Comparison of ENCODE assay signal across 21 cellular contexts in genomic region chrX:11954196-11954595, GRCh38.
DNase-seq lines count a peak whose midpoint lies in the region; ATAC-seq and TF ChIP-seq lines count a peak whose summit lies in the region.
"Had no signal": no experiment of that assay in that cellular context is flagged by ENCODE, and none has a peak within 500 bp of the region (broad histone marks: within the 10 kb centered on the region; RNA-seq: fewer than 3 reads in every experiment).

No MANE protein-coding gene starts in this region.

- no peaks in the 10 kb centered on the region for H3K9me2 ChIP-seq in PC-9 (ENCODE audit: insufficient read depth)

- ATAC-seq in HG02884 (IDR thresholded peaks at IDR 0.05; ENCODE audit: unreplicated experiment), result no peak
- ATAC-seq in stimulated activated naive CD8-positive, alpha-beta T cell treated with anti-CD3 and anti-CD28 coated beads, Interleukin-15, Interleukin-2, amounts not matched to agents 100 U/mL and 50 U/mL, for 24 hours, result no peak
- ATAC-seq: GM23338, K562, Panc1, Right ventricle myocardium inferior had no signal

- POLR2A ChIA-PET in PC-9 (lab: Charles Lee; ENCODE audit: unreplicated experiment), result no interaction called here

- peaks cover 8% of the 10 kb centered on the region; the same call in 1 of the 2 replicates for H3F3A ChIP-seq in PC-9 (ENCODE audit: insufficient read depth, low read depth)

- H3K79me2 ChIP-seq in PC-9 (ENCODE audit: low read depth), result no peaks in the 10 kb centered on the region

- H3K4me2 ChIP-seq in PC-9, result no peak overlapping the region
- H3K4me2 ChIP-seq: BLaER1, GM23338 had no signal

- H3K27ac ChIP-seq in HUES48 (ENCODE audit: low read depth, low read length) (peak overlapping the region; percentile 56), PC-9 (0 out of 2 replicates have a peak overlapping the region, but pooled peaks have one; percentile 23)
- H3K27ac ChIP-seq: BLaER1, SK-N-MC had no signal

- TF ChIP-seq CTCF in PC-9 (conservative IDR thresholded peaks at IDR 0.05) (no peak), epithelial cell of proximal tubule (conservative IDR thresholded peaks at IDR 0.05; ENCODE audit: low read depth, low read length) (no peak)

- H3K27me3 ChIP-seq in HUES48 (ENCODE audit: control insufficient read depth, insufficient read depth, low read length), result no peaks in the 10 kb centered on the region
- H3K27me3 ChIP-seq in PC-9 (ENCODE audit: insufficient read depth, low read depth), result no peaks in the 10 kb centered on the region

- no peaks in the 10 kb centered on the region for H3K36me3 ChIP-seq in HUES48 (ENCODE audit: control insufficient read depth, insufficient read depth, low read length)
- no peaks in the 10 kb centered on the region for H3K36me3 ChIP-seq in PC-9 (ENCODE audit: low read depth)
- H3K36me3 ChIP-seq: BLaER1 had no signal

- BruUV-seq in PC-9 (replicated peaks; lab: Mats Ljungman, UMichigan), result no TSS peak

- DNase-seq in PC-9 (no peak), epithelial cell of proximal tubule (ENCODE audit: low read depth) (peak; percentile 13), renal cortical epithelial cell (ENCODE audit: low read depth) (peak; percentile 54), globus pallidus (ENCODE audit: low spot score) (no peak), midbrain (lab: John Stamatoyannopoulos, UW) (no peak)
- DNase-seq in stimulated activated naive CD8-positive, alpha-beta T cell treated with anti-CD3 and anti-CD28 coated beads, Interleukin-15, Interleukin-2, amounts not matched to agents 100 U/mL and 50 U/mL, for 24 hours, result no peak
- DNase-seq: CD8-positive, alpha-beta memory T cell; DND-41; GDM1; NCI-H1436; NCI-H2029 treated with DMSO at 0.1 percent for 48 hours; NCI-H2171 treated with DMSO at 0.1 percent for 48 hours; NCI-H748 treated with DMSO at 0.1 percent for 48 hours had no signal

- no peak overlapping the region for H3K4me3 ChIP-seq in HUES48 (ENCODE audit: low read depth, low read length)
- H3K4me3 ChIP-seq in PC-9, result no peak overlapping the region
- H3K4me3 ChIP-seq in epithelial cell of proximal tubule (ENCODE audit: low read depth, low read length), result no peak overlapping the region
- H3K4me3 ChIP-seq: BLaER1, GM23338, K562, SK-N-MC had no signal

- H3K4me1 ChIP-seq in HUES48 (ENCODE audit: control insufficient read depth, insufficient read depth, low read length) (peaks cover 8% of the 10 kb centered on the region; the same call in 1 of the 2 replicates), PC-9 (replicated peaks; ENCODE audit: insufficient read depth) (peaks cover 16% of the 10 kb centered on the region; the same call in 1 of the 2 replicates)

- no peak overlapping the region for H2AFZ ChIP-seq in PC-9
- H2AFZ ChIP-seq: GM23338 had no signal

- H3K9ac ChIP-seq in HUES48 (ENCODE audit: low read depth, low read length), result no peak overlapping the region
- H3K9ac ChIP-seq: BLaER1 had no signal

- H3K9me3 ChIP-seq in HUES48 (ENCODE audit: control insufficient read depth, insufficient read depth, low read length) (no peaks in the 10 kb centered on the region), PC-9 (ENCODE audit: insufficient read depth, low read depth) (no peaks in the 10 kb centered on the region)
- H3K9me3 ChIP-seq: BLaER1 had no signal

- CTCF ChIA-PET in PC-9 (lab: Charles Lee), result no interaction called here

- intact Hi-C loops in PC-9 (cut with micrococcal nuclease; ENCODE audit: unreplicated experiment), result no loop called here

- H4K20me1 ChIP-seq in PC-9 (ENCODE audit: insufficient read depth), result no peaks in the 10 kb centered on the region
- H4K20me1 ChIP-seq: BLaER1 had no signal

Comparison
In these comparisons a context has a peak if more than half of its experiments do, and no peak if none do; other contexts are left out.
1. DNase-seq: peak in epithelial cell of proximal tubule (single experiment) and renal cortical epithelial cell (single experiment); none in PC-9 (0 of 2), globus pallidus (single experiment), midbrain (single experiment) and stimulated activated naive CD8-positive, alpha-beta T cell treated with anti-CD3 and anti-CD28 coated beads, Interleukin-15, Interleukin-2, amounts not matched to agents 100 U/mL and 50 U/mL, for 24 hours (single experiment).